Comparison of ENCODE assay signal across 31 cellular contexts in the genomic region with DNA sequence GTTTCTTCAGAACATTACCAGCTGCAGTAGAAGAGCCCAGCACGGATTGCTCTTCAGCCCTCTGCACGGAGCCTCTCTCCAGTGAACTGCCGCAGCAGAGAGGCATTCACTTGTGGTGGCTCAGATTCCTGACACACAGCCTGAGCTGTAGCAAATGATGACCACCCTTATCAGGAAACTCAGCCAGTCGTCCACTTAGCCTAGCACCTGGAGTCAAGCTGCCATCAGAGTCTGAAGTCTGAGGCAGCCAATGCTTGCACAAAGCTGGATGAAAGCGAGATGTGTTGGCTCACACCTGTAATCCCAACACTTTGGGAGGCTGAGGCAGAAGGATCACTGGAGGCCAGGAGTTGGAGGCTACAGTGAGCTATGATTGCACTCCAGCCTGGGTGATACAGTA. TPM values are rescaled to one million over a fixed set of nuclear protein-coding genes. Genes with fewer than 3 reads are reported as not detected.
"Had no signal": no experiment of that assay in that cellular context is flagged by ENCODE, and none has a peak within 500 bp of the region (broad histone marks: within the 10 kb centered on the region; RNA-seq: fewer than 3 reads in every experiment).

No MANE protein-coding gene starts in this region.

- H3K27ac Mint-ChIP-seq: activated CD8-positive, alpha-beta T cell treated with anti-CD3 and anti-CD28 coated beads for 36 hours; activated T-helper 1 cell treated with anti-CD3 and anti-CD28 coated beads, Interleukin-12 subunit alpha, Interleukin-12 subunit beta, Interleukin-2, Interleukin-4 antibody, amounts not matched to agents 30 ng/mL and 10 ng/mL and 1 ng/mL, durations not matched to agents 14 hours and 24 hours and 36 hours; T-helper 1 cell treated with Interleukin-12 subunit alpha and Interleukin-12 subunit beta and Interleukin-4 antibody, amounts not matched to agents 30 μg/mL and 1 μg/mL, for 36 hours; T-helper 2 cell treated with Interferon-gamma antibody and Interleukin-4, amounts not matched to agents 5 μg/mL and 100 μg/mL, for 36 hours had no signal

- H3K4me3 Mint-ChIP-seq: activated CD4-positive, alpha-beta T cell treated with anti-CD3 and anti-CD28 coated beads, Interleukin-2, amount 10 ng/mL, durations not matched to agents 24 days and 14 days; activated CD8-positive, alpha-beta T cell treated with anti-CD3 and anti-CD28 coated beads for 36 hours; activated T-cell treated with anti-CD3 and anti-CD28 coated beads, Interleukin-2, amount 50 U/mL, for 4 hours; activated T-helper 1 cell treated with anti-CD3 and anti-CD28 coated beads, Interleukin-12 subunit alpha, Interleukin-12 subunit beta, Interleukin-2, Interleukin-4 antibody, amounts not matched to agents 30 ng/mL and 10 ng/mL and 1 ng/mL, durations not matched to agents 14 hours and 24 hours and 36 hours; brain; T-helper 1 cell treated with Interleukin-12 subunit alpha and Interleukin-12 subunit beta and Interleukin-4 antibody, amounts not matched to agents 30 μg/mL and 1 μg/mL, for 36 hours; T-helper 2 cell treated with Interferon-gamma antibody and Interleukin-4, amounts not matched to agents 5 μg/mL and 100 μg/mL, for 36 hours had no signal

- H3K27me3 ChIP-seq: MG63, Peyer's patch, SJSA1 had no signal

- H3K4me1 Mint-ChIP-seq: activated CD4-positive, alpha-beta T cell treated with anti-CD3 and anti-CD28 coated beads, Interleukin-2, amount 10 ng/mL, durations not matched to agents 24 days and 14 days; brain had no signal

- H3K4me2 ChIP-seq: SK-N-SH had no signal

- H3K9me3 ChIP-seq: MG63, Peyer's patch, SJSA1, SK-N-SH had no signal

- H3K27ac ChIP-seq: Peyer's patch, SJSA1 had no signal

- H3K4me3 ChIP-seq: MG63, Peyer's patch, SJSA1 had no signal

- H3K4me1 ChIP-seq: SJSA1 had no signal

- H3K9ac ChIP-seq: SK-N-SH had no signal

- FAIRE-seq: bronchial epithelial cell, TTC549 had no signal

- H3K9me3 Mint-ChIP-seq: activated CD4-positive, alpha-beta T cell treated with anti-CD3 and anti-CD28 coated beads, Interleukin-2, amount 10 ng/mL, durations not matched to agents 24 days and 14 days; activated CD8-positive, alpha-beta T cell treated with anti-CD3 and anti-CD28 coated beads for 36 hours; activated T-cell treated with anti-CD3 and anti-CD28 coated beads, Interleukin-2, amount 50 U/mL, for 4 hours; activated T-helper 1 cell treated with anti-CD3 and anti-CD28 coated beads, Interleukin-12 subunit alpha, Interleukin-12 subunit beta, Interleukin-2, Interleukin-4 antibody, amounts not matched to agents 30 ng/mL and 10 ng/mL and 1 ng/mL, durations not matched to agents 14 hours and 24 hours and 36 hours; brain; T-helper 1 cell treated with Interleukin-12 subunit alpha and Interleukin-12 subunit beta and Interleukin-4 antibody, amounts not matched to agents 30 μg/mL and 1 μg/mL, for 36 hours; T-helper 2 cell treated with Interferon-gamma antibody and Interleukin-4, amounts not matched to agents 5 μg/mL and 100 μg/mL, for 36 hours had no signal

- ATAC-seq: activated CD8-positive, alpha-beta T cell treated with anti-CD3 and anti-CD28 coated beads for 36 hours; activated T-cell treated with anti-CD3 and anti-CD28 coated beads, Interleukin-2, amount 50 U/mL, for 4 hours; PC-3 had no signal

- DNase-seq: activated CD4-positive, alpha-beta T cell treated with anti-CD3 and anti-CD28 coated beads, Interleukin-2, amount 10 ng/mL, durations not matched to agents 24 days and 14 days; activated CD4-positive, alpha-beta T cell treated with anti-CD3 and anti-CD28 coated beads, Interleukin-2, amount 50 U/mL, for 4 hours; activated CD8-positive, alpha-beta T cell treated with anti-CD3 and anti-CD28 coated beads for 36 hours; activated naive CD4-positive, alpha-beta T cell treated with anti-CD3 and anti-CD28 coated beads, Interleukin-2, amount 50 U/mL, for 16 hours; activated T-cell treated with anti-CD3 and anti-CD28 coated beads, Interleukin-2, amount 50 U/mL, for 4 hours; anterior cingulate cortex; caudate nucleus; cerebellar nuclear complex; Kasumi-1; MG63; NCI-H1048; NCI-H1105 treated with DMSO at 0.1 percent for 48 hours; NCI-H1436; NCI-H1694; NCI-H1930; NCI-H2081 treated with DMSO at 0.1 percent for 48 hours; NCI-H345; NCI-H524 treated with DMSO at 0.1 percent for 48 hours; PC-3; RPMI8226; SHP77 treated with DMSO at 0.1 percent for 48 hours; SK-N-SH had no signal

RNA-seq across cellular contexts. Expression of a gene that starts 11.7 kb away (rescaled TPM):
- total RNA-seq: activated CD4-positive, alpha-beta T cell treated with anti-CD3 and anti-CD28 coated beads, Interleukin-2, amount 10 ng/mL, durations not matched to agents 24 days and 14 days; activated CD8-positive, alpha-beta T cell treated with anti-CD3 and anti-CD28 coated beads for 36 hours; activated T-cell treated with anti-CD3 and anti-CD28 coated beads, Interleukin-2, amount 50 U/mL, for 4 hours; bronchial epithelial cell; NCI-H460; PC-3; Peyer's patch; SJSA1 had no signal
- polyA plus RNA-seq: SK-N-SH had no signal
